ENCODE assay signal across 20 cellular contexts in genomic region chr18:39463986-39464385, GRCh38.
"Had no signal": no experiment of that assay in that cellular context is flagged by ENCODE, and none has a peak within 500 bp of the region (broad histone marks: within the 10 kb centered on the region; RNA-seq: fewer than 3 reads in every experiment).

No MANE protein-coding gene starts in this region.

- ATAC-seq: left lobe of liver; mucosa of descending colon; naive thymus-derived CD4-positive, alpha-beta T cell had no signal

- DNase-seq: activated CD4-positive, alpha-beta T cell treated with anti-CD3 and anti-CD28 coated beads, Interleukin-2, amount 10 ng/mL, durations not matched to agents 7 days and 5 days; activated CD8-positive, alpha-beta memory T cell treated with anti-CD3 and anti-CD28 coated beads for 24 hours; activated naive CD8-positive, alpha-beta T cell treated with anti-CD3 and anti-CD28 coated beads for 36 hours; anterior cingulate cortex; effector memory CD4-positive, alpha-beta T cell; islet precursor cell; mucosa of descending colon; naive thymus-derived CD4-positive, alpha-beta T cell; posterior cingulate gyrus; small intestine; stimulated activated CD4-positive, alpha-beta T cell treated with anti-CD3 and anti-CD28 coated beads, Interleukin-4, amount 100 ng/mL, for 4 hours; stimulated activated CD8-positive, alpha-beta memory T cell treated with anti-CD3 and anti-CD28 coated beads, Interleukin-4, amount 100 ng/mL, for 48 hours; stimulated activated naive CD4-positive, alpha-beta T cell treated with Interleukin-2 at 50 U/mL for 16 hours; substantia nigra; T-helper 9 cell; uterus had no signal

- H3K4me1 ChIP-seq: tibial nerve, uterus had no signal

- H3K27ac ChIP-seq: epithelial cell of prostate, neutrophil, tibial nerve, uterus had no signal

- H3K4me3 ChIP-seq: mucosa of descending colon, tibial nerve, uterus had no signal

- H3K36me3 ChIP-seq: neutrophil, tibial nerve, uterus had no signal

- H3K9me3 ChIP-seq: mucosa of descending colon, neutrophil, tibial nerve, uterus had no signal

- H3K27me3 ChIP-seq: neutrophil, tibial nerve, uterus had no signal
